In genomic region chr20:47332381-47333206, GRCh38 we compare ENCODE assay signal across 2 cellular contexts.
TF ChIP-seq lines count a peak whose summit lies in the region.

No MANE protein-coding gene starts in this region.

TF ChIP-seq in A549, 52 proteins besides CTCF, POLR2A, EP300 and RAD21:
- TF ChIP-seq RARB (CRISPR knock-in tag; IDR thresholded peaks at IDR 0.05) (0 out of 2 replicates have a peak, but pooled peaks have one; percentile 4), MAFK (IDR thresholded peaks at IDR 0.05; ENCODE audit: partially characterized antibody) (no peak)

TF ChIP-seq in H1, 55 proteins besides CTCF, POLR2A, EP300 and RAD21:
- TF ChIP-seq JUND (IDR thresholded peaks at IDR 0.05; ENCODE audit: low read length) = no peak
- TF ChIP-seq ASH2L (IDR thresholded peaks at IDR 0.05; ENCODE audit: low read length) = no peak
